Comparison of ENCODE assay signal across 1 cellular context in the genomic region with DNA sequence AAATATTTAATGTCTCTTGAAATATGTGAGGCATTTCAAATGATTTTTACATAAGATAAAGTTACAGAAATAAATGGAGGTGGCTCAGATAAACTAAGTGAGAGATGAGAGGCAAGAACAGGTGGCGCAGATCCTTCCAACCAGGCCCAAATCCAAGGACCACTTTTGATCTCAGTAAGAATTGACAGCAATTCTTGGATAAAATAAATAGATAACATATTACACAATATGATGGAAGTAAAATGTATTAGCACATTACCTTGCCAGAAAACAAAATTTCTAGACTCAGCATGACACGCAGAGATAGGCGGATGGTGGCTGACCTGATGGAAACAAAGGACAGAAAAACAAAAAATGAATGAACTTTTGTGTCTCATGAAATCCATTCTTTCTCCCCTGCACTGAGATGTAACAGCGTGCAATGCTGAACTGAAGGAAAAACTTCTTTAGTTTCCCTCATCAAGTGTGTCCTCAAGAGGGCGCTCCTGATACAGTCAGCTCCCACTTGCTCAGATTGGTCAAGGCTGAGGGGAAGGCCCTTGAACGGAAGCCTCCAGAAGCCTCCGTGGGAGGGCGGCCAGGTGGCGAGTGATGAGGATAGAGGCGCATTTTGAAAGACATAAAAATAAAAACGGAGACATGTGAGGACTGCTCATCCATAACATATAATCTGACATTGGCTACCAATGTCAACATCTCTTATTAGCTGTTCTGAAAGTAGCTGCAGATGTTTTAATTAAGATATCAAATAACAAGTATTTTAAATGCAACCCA.
TF ChIP-seq lines count a peak whose summit lies in the region.

No MANE protein-coding gene starts in this region.

TF ChIP-seq in GM12878, 131 proteins besides CTCF, POLR2A, EP300 and RAD21 (continued from another document and continues in another):
- TF ChIP-seq, protein P1, sequence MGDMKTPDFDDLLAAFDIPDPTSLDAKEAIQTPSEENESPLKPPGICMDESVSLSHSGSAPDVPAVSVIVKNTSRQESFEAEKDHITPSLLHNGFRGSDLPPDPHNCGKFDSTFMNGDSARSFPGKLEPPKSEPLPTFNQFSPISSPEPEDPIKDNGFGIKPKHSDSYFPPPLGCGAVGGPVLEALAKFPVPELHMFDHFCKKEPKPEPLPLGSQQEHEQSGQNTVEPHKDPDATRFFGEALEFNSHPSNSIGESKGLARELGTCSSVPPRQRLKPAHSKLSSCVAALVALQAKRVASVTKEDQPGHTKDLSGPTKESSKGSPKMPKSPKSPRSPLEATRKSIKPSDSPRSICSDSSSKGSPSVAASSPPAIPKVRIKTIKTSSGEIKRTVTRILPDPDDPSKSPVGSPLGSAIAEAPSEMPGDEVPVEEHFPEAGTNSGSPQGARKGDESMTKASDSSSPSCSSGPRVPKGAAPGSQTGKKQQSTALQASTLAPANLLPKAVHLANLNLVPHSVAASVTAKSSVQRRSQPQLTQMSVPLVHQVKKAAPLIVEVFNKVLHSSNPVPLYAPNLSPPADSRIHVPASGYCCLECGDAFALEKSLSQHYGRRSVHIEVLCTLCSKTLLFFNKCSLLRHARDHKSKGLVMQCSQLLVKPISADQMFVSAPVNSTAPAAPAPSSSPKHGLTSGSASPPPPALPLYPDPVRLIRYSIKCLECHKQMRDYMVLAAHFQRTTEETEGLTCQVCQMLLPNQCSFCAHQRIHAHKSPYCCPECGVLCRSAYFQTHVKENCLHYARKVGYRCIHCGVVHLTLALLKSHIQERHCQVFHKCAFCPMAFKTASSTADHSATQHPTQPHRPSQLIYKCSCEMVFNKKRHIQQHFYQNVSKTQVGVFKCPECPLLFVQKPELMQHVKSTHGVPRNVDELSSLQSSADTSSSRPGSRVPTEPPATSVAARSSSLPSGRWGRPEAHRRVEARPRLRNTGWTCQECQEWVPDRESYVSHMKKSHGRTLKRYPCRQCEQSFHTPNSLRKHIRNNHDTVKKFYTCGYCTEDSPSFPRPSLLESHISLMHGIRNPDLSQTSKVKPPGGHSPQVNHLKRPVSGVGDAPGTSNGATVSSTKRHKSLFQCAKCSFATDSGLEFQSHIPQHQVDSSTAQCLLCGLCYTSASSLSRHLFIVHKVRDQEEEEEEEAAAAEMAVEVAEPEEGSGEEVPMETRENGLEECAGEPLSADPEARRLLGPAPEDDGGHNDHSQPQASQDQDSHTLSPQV (IDR thresholded peaks at IDR 0.05), result no peak
- TF ChIP-seq IRF4 (IDR thresholded peaks at IDR 0.05; ENCODE audit: low read depth, low read length) (0 out of 2 replicates have a peak, but pooled peaks have one; percentile 41), MYC (IDR thresholded peaks at IDR 0.05; ENCODE audit: insufficient read depth, insufficient read length, insufficient replicate concordance, low read length, severe bottlenecking) (no peak), ZNF384 (IDR thresholded peaks at IDR 0.05; ENCODE audit: borderline replicate concordance, low read depth, low read length) (no peak), CEBPB (IDR thresholded peaks at IDR 0.05; ENCODE audit: borderline replicate concordance in 1 of 2, low read depth in 2 of 2, low read length in 2 of 2) (no peak), IKZF1 (conservative IDR thresholded peaks at IDR 0.05) (no peak; the same call in 1 of the 2 replicates), ETV6 (conservative IDR thresholded peaks at IDR 0.05 in 1 of 2, IDR thresholded peaks at IDR 0.05 in 1 of 2; ENCODE audit: borderline replicate concordance in 1 of 2, low read depth in 1 of 2) (0 out of 4 replicates have a peak, but pooled peaks of 1 of the 2 experiments have one; percentile 21), NR2C1 (IDR thresholded peaks at IDR 0.05) (0 out of 2 replicates have a peak, but pooled peaks have one; percentile 5), CREB1 (IDR thresholded peaks at IDR 0.05; ENCODE audit: low read depth) (no peak), EED (IDR thresholded peaks at IDR 0.05; ENCODE audit: low read depth) (peak; percentile 37; the same call in 1 of the 2 replicates), NR2C2 (IDR thresholded peaks at IDR 0.05; ENCODE audit: borderline replicate concordance, control insufficient read depth, insufficient read length, low read depth) (no peak), SMARCA5 (IDR thresholded peaks at IDR 0.05) (no peak), TCF7 (IDR thresholded peaks at IDR 0.05; ENCODE audit: borderline replicate concordance) (no peak), KLF5 (IDR thresholded peaks at IDR 0.05; ENCODE audit: partially characterized antibody) (no peak), GATAD2B (conservative IDR thresholded peaks at IDR 0.05; ENCODE audit: low read depth) (no peak), SUPT20H (IDR thresholded peaks at IDR 0.05; ENCODE audit: borderline replicate concordance, control insufficient read depth, low read depth, low read length) (no peak), MTA2 (IDR thresholded peaks at IDR 0.05; ENCODE audit: low read depth) (no peak), ASH2L (IDR thresholded peaks at IDR 0.05; ENCODE audit: borderline replicate concordance, low read depth) (no peak), SREBF1 (IDR thresholded peaks at IDR 0.05; ENCODE audit: low read length) (no peak), STAT1 (conservative IDR thresholded peaks at IDR 0.05) (0 out of 2 replicates have a peak, but pooled peaks have one; percentile 41), EGR1 (IDR thresholded peaks at IDR 0.05; ENCODE audit: borderline replicate concordance in 1 of 2, low read depth in 2 of 2, low read length in 2 of 2) (0 out of 3 replicates have a peak, but pooled peaks of 1 of the 2 experiments have one; percentile 44), POU2F2 (IDR thresholded peaks at IDR 0.05; ENCODE audit: borderline replicate concordance, low read depth, low read length) (no peak), MEF2B (IDR thresholded peaks at IDR 0.05; ENCODE audit: partially characterized antibody, poor library complexity, severe bottlenecking) (no peak), RUNX3 (IDR thresholded peaks at IDR 0.05; ENCODE audit: low read length) (peak; percentile 43; the same call in 1 of the 2 replicates), ZNF622 (IDR thresholded peaks at IDR 0.05) (no peak), CBX3 (IDR thresholded peaks at IDR 0.05; ENCODE audit: borderline replicate concordance, low read depth) (no peak), JUND (IDR thresholded peaks at IDR 0.05; ENCODE audit: low read depth, low read length) (no peak), TAF1 (IDR thresholded peaks at IDR 0.05; ENCODE audit: borderline replicate concordance, low read depth, low read length) (no peak), BRCA1 (IDR thresholded peaks at IDR 0.05; ENCODE audit: low read depth, low read length) (no peak), SUZ12 (IDR thresholded peaks at IDR 0.05; ENCODE audit: unreplicated experiment) (no peak)
- TF ChIP-seq, protein P2, sequence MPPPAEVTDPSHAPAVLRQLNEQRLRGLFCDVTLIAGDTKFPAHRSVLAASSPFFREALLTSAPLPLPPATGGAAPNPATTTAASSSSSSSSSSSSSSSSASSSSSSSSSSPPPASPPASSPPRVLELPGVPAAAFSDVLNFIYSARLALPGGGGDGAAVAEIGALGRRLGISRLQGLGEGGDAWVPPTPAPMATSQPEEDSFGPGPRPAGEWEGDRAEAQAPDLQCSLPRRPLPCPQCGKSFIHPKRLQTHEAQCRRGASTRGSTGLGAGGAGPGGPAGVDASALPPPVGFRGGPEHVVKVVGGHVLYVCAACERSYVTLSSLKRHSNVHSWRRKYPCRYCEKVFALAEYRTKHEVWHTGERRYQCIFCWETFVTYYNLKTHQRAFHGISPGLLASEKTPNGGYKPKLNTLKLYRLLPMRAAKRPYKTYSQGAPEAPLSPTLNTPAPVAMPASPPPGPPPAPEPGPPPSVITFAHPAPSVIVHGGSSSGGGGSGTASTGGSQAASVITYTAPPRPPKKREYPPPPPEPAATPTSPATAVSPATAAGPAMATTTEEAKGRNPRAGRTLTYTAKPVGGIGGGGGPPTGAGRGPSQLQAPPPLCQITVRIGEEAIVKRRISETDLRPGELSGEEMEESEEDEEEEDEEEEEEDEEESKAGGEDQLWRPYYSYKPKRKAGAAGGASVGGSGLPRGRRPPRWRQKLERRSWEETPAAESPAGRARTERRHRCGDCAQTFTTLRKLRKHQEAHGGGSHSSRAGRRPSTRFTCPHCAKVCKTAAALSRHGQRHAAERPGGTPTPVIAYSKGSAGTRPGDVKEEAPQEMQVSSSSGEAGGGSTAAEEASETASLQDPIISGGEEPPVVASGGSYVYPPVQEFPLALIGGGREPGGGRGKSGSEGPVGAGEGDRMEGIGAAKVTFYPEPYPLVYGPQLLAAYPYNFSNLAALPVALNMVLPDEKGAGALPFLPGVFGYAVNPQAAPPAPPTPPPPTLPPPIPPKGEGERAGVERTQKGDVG (CRISPR knock-in tag; IDR thresholded peaks at IDR 0.05), result no peak
- TF ChIP-seq, protein P3, sequence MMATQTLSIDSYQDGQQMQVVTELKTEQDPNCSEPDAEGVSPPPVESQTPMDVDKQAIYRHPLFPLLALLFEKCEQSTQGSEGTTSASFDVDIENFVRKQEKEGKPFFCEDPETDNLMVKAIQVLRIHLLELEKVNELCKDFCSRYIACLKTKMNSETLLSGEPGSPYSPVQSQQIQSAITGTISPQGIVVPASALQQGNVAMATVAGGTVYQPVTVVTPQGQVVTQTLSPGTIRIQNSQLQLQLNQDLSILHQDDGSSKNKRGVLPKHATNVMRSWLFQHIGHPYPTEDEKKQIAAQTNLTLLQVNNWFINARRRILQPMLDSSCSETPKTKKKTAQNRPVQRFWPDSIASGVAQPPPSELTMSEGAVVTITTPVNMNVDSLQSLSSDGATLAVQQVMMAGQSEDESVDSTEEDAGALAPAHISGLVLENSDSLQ (IDR thresholded peaks at IDR 0.05), result no peak
- TF ChIP-seq, protein P4, sequence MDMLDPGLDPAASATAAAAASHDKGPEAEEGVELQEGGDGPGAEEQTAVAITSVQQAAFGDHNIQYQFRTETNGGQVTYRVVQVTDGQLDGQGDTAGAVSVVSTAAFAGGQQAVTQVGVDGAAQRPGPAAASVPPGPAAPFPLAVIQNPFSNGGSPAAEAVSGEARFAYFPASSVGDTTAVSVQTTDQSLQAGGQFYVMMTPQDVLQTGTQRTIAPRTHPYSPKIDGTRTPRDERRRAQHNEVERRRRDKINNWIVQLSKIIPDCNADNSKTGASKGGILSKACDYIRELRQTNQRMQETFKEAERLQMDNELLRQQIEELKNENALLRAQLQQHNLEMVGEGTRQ (IDR thresholded peaks at IDR 0.05; ENCODE audit: borderline replicate concordance, low read depth, low read length), result no peak
- TF ChIP-seq, protein P5, sequence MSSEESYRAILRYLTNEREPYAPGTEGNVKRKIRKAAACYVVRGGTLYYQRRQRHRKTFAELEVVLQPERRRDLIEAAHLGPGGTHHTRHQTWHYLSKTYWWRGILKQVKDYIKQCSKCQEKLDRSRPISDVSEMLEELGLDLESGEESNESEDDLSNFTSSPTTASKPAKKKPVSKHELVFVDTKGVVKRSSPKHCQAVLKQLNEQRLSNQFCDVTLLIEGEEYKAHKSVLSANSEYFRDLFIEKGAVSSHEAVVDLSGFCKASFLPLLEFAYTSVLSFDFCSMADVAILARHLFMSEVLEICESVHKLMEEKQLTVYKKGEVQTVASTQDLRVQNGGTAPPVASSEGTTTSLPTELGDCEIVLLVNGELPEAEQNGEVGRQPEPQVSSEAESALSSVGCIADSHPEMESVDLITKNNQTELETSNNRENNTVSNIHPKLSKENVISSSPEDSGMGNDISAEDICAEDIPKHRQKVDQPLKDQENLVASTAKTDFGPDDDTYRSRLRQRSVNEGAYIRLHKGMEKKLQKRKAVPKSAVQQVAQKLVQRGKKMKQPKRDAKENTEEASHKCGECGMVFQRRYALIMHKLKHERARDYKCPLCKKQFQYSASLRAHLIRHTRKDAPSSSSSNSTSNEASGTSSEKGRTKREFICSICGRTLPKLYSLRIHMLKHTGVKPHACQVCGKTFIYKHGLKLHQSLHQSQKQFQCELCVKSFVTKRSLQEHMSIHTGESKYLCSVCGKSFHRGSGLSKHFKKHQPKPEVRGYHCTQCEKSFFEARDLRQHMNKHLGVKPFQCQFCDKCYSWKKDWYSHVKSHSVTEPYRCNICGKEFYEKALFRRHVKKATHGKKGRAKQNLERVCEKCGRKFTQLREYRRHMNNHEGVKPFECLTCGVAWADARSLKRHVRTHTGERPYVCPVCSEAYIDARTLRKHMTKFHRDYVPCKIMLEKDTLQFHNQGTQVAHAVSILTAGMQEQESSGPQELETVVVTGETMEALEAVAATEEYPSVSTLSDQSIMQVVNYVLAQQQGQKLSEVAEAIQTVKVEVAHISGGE (CRISPR knock-in tag; IDR thresholded peaks at IDR 0.05), result no peak
- TF ChIP-seq, protein P6, sequence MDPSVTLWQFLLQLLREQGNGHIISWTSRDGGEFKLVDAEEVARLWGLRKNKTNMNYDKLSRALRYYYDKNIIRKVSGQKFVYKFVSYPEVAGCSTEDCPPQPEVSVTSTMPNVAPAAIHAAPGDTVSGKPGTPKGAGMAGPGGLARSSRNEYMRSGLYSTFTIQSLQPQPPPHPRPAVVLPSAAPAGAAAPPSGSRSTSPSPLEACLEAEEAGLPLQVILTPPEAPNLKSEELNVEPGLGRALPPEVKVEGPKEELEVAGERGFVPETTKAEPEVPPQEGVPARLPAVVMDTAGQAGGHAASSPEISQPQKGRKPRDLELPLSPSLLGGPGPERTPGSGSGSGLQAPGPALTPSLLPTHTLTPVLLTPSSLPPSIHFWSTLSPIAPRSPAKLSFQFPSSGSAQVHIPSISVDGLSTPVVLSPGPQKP (IDR thresholded peaks at IDR 0.05; ENCODE audit: low read depth, low read length), result no peak
- TF ChIP-seq, protein P7, sequence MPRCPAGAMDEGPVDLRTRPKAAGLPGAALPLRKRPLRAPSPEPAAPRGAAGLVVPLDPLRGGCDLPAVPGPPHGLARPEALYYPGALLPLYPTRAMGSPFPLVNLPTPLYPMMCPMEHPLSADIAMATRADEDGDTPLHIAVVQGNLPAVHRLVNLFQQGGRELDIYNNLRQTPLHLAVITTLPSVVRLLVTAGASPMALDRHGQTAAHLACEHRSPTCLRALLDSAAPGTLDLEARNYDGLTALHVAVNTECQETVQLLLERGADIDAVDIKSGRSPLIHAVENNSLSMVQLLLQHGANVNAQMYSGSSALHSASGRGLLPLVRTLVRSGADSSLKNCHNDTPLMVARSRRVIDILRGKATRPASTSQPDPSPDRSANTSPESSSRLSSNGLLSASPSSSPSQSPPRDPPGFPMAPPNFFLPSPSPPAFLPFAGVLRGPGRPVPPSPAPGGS (IDR thresholded peaks at IDR 0.05; ENCODE audit: borderline replicate concordance, insufficient read depth, low read depth, low read length, poor library complexity, severe bottlenecking), result peak; percentile 34
- TF ChIP-seq, protein P8, sequence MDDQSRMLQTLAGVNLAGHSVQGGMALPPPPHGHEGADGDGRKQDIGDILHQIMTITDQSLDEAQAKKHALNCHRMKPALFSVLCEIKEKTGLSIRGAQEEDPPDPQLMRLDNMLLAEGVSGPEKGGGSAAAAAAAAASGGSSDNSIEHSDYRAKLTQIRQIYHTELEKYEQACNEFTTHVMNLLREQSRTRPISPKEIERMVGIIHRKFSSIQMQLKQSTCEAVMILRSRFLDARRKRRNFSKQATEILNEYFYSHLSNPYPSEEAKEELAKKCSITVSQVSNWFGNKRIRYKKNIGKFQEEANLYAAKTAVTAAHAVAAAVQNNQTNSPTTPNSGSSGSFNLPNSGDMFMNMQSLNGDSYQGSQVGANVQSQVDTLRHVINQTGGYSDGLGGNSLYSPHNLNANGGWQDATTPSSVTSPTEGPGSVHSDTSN (IDR thresholded peaks at IDR 0.05; ENCODE audit: insufficient replicate concordance, low read depth, low read length), result no peak
- TF ChIP-seq, protein P9, sequence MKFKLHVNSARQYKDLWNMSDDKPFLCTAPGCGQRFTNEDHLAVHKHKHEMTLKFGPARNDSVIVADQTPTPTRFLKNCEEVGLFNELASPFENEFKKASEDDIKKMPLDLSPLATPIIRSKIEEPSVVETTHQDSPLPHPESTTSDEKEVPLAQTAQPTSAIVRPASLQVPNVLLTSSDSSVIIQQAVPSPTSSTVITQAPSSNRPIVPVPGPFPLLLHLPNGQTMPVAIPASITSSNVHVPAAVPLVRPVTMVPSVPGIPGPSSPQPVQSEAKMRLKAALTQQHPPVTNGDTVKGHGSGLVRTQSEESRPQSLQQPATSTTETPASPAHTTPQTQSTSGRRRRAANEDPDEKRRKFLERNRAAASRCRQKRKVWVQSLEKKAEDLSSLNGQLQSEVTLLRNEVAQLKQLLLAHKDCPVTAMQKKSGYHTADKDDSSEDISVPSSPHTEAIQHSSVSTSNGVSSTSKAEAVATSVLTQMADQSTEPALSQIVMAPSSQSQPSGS (IDR thresholded peaks at IDR 0.05; ENCODE audit: low read length), result no peak
